Comparison of ENCODE assay signal across 23 cellular contexts in genomic region chr6:105330913-105331312, GRCh38.
"Had no signal": no experiment of that assay in that cellular context is flagged by ENCODE, and none has a peak within 500 bp of the region (broad histone marks: within the 10 kb centered on the region; RNA-seq: fewer than 3 reads in every experiment).

No MANE protein-coding gene starts in this region.

- H3K9me3 Mint-ChIP-seq: activated naive CD4-positive, alpha-beta T cell treated with anti-CD3 and anti-CD28 coated beads, Interleukin-2, amount 50 U/mL, for 72 hours; central memory CD8-positive, alpha-beta T cell; memory B cell; nephron; stimulated activated naive CD8-positive, alpha-beta T cell treated with anti-CD3 and anti-CD28 coated beads, Interleukin-15, Interleukin-2, amounts not matched to agents 100 ng/mL and 50 ng/mL, for 24 hours had no signal

- H3K27me3 ChIP-seq: adrenal gland, ascending aorta, breast epithelium, heart left ventricle, neutrophil, ovary, right atrium auricular region, thyroid gland, upper lobe of right lung had no signal

- H3K4me3 Mint-ChIP-seq: central memory CD8-positive, alpha-beta T cell; memory B cell; nephron; stimulated activated naive CD8-positive, alpha-beta T cell treated with anti-CD3 and anti-CD28 coated beads, Interleukin-15, Interleukin-2, amounts not matched to agents 100 ng/mL and 50 ng/mL, for 24 hours had no signal

- H3K27me3 Mint-ChIP-seq: central memory CD8-positive, alpha-beta T cell; memory B cell; stimulated activated naive CD8-positive, alpha-beta T cell treated with anti-CD3 and anti-CD28 coated beads, Interleukin-15, Interleukin-2, amounts not matched to agents 100 ng/mL and 50 ng/mL, for 24 hours had no signal

- ATAC-seq: activated naive CD4-positive, alpha-beta T cell treated with anti-CD3 and anti-CD28 coated beads, Interleukin-2, amount 50 U/mL, for 72 hours; upper lobe of right lung had no signal

- H3K36me3 ChIP-seq: breast epithelium, ovary, prostate gland, thyroid gland had no signal

- H3K27ac ChIP-seq: adrenal gland, ascending aorta, breast epithelium, heart left ventricle, neutrophil, ovary, prostate gland, thyroid gland, upper lobe of right lung, WERI-Rb-1 had no signal

- DNase-seq: activated T-cell treated with anti-CD3 and anti-CD28 coated beads, Interleukin-2, amount 50 U/mL, for 1 hour; adrenal gland; effector memory CD4-positive, alpha-beta T cell; heart left ventricle; islet precursor cell; left cardiac atrium; ovary; stimulated activated CD4-positive, alpha-beta T cell treated with anti-CD3 and anti-CD28 coated beads, Interleukin-12 subunit alpha, Interleukin-12 subunit beta, amount 100 ng/mL, for 4 hours; stimulated activated CD4-positive, alpha-beta T cell treated with anti-CD3 and anti-CD28 coated beads, Interleukin-4, amount 100 ng/mL, for 4 hours; substantia nigra; thyroid gland; upper lobe of right lung; WERI-Rb-1 had no signal

- H3K27ac Mint-ChIP-seq: activated naive CD4-positive, alpha-beta T cell treated with anti-CD3 and anti-CD28 coated beads, Interleukin-2, amount 50 U/mL, for 72 hours; memory B cell; nephron; stimulated activated naive CD8-positive, alpha-beta T cell treated with anti-CD3 and anti-CD28 coated beads, Interleukin-15, Interleukin-2, amounts not matched to agents 100 ng/mL and 50 ng/mL, for 24 hours had no signal

- H3K4me1 Mint-ChIP-seq: memory B cell had no signal

- H3K4me3 ChIP-seq: adrenal gland, ascending aorta, breast epithelium, heart left ventricle, ovary, prostate gland, right atrium auricular region, thyroid gland, upper lobe of right lung had no signal

- H3K9me3 ChIP-seq: adrenal gland, ascending aorta, breast epithelium, heart left ventricle, neutrophil, ovary, prostate gland, right atrium auricular region, thyroid gland, upper lobe of right lung had no signal

- H3K4me1 ChIP-seq: breast epithelium had no signal
